Comparison of ENCODE assay signal across 21 cellular contexts in genomic region chr16:19841184-19841583, GRCh38. TPM values are rescaled to one million over a fixed set of nuclear protein-coding genes. Genes with fewer than 3 reads are reported as not detected.
"Had no signal": no experiment of that assay in that cellular context is flagged by ENCODE, and none has a peak within 500 bp of the region (broad histone marks: within the 10 kb centered on the region; RNA-seq: fewer than 3 reads in every experiment).

No MANE protein-coding gene starts in this region.

- ATAC-seq: activated T-cell treated with anti-CD3 and anti-CD28 coated beads, Interleukin-2, amount 50 U/mL, for 72 hours; left lung; pancreas; stimulated activated naive B cell treated with anti-CD40 and anti-IgM and Interleukin-4, amounts not matched to agents 10 μg/mL and 1 μg/mL and 100 μg/mL, for 72 hours had no signal

- H3K27me3 ChIP-seq: breast epithelium, left lung, pancreas, sigmoid colon, transverse colon, uterus had no signal

- H3K4me1 ChIP-seq: breast epithelium, left lung, pancreas, uterus had no signal

- DNase-seq: activated CD4-positive, alpha-beta memory T cell treated with anti-CD3 and anti-CD28 coated beads, Interleukin-2, amount 10 ng/mL, durations not matched to agents 7 days and 5 days; activated CD4-positive, alpha-beta T cell treated with anti-CD3 and anti-CD28 coated beads for 48 hours; activated effector memory CD4-positive, alpha-beta T cell treated with Interleukin-2 at 50 U/mL for 16 hours; activated naive CD4-positive, alpha-beta T cell treated with anti-CD3 and anti-CD28 coated beads for 36 hours; activated naive CD8-positive, alpha-beta T cell treated with anti-CD3 and anti-CD28 coated beads, Interleukin-2, amount 10 ng/mL, durations not matched to agents 7 days and 5 days; activated T-cell treated with anti-CD3 and anti-CD28 coated beads, Interleukin-2, amount 50 U/mL, for 72 hours; amniotic stem cell; cortex of kidney; endodermal cell; left lung; mammary epithelial cell; midbrain; pancreas; sigmoid colon; stimulated activated CD4-positive, alpha-beta T cell treated with anti-CD3 and anti-CD28 coated beads, Interleukin-2, amount 100 ng/mL, for 48 hours; stimulated activated CD8-positive, alpha-beta memory T cell treated with anti-CD3 and anti-CD28 coated beads, Interleukin-4, amount 100 ng/mL, for 48 hours; stimulated activated naive B cell treated with anti-CD40 and anti-IgM and Interleukin-4, amounts not matched to agents 10 μg/mL and 1 μg/mL and 100 μg/mL, for 72 hours; transverse colon; uterus had no signal

- H3K4me3 ChIP-seq: breast epithelium, left lung, pancreas, sigmoid colon, transverse colon, uterus had no signal

- H3K36me3 ChIP-seq: breast epithelium, left lung, pancreas, sigmoid colon, transverse colon, uterus had no signal

- H3K27ac ChIP-seq: breast epithelium, left lung, pancreas, sigmoid colon, transverse colon, uterus had no signal

- H3K9me3 ChIP-seq: breast epithelium, left lung, pancreas, sigmoid colon, transverse colon, uterus had no signal

RNA-seq across cellular contexts. Expression of gene GPRC5B, which starts 43.5 kb away (rescaled TPM):
- total RNA-seq: T-helper 2 cell treated with Interferon-gamma antibody and Interleukin-4, amounts not matched to agents 100 ng/mL and 5 ng/mL, for 36 hours had no signal
